30 cellular contexts compared by ENCODE assay signal in genomic region chr16:71889147-71889546, GRCh38.
"Had no signal": no experiment of that assay in that cellular context is flagged by ENCODE, and none has a peak within 500 bp of the region (broad histone marks: within the 10 kb centered on the region; RNA-seq: fewer than 3 reads in every experiment).

No MANE protein-coding gene starts in this region.

- DNase-seq: naive thymus-derived CD8-positive, alpha-beta T cell; nephron progenitor cell; occipital lobe; ovary; posterior cingulate gyrus; psoas muscle; right cardiac atrium; right lobe of liver; sigmoid colon; small intestine; spleen; stimulated activated CD4-positive, alpha-beta T cell treated with anti-CD3 and anti-CD28 coated beads, Interleukin-12 subunit alpha, Interleukin-12 subunit beta, amount 100 ng/mL, for 4 hours; stimulated activated CD4-positive, alpha-beta T cell treated with anti-CD3 and anti-CD28 coated beads, Interleukin-1b, Interleukin-23, amount 100 ng/mL, for 48 hours; stimulated activated CD4-positive, alpha-beta T cell treated with anti-CD3 and anti-CD28 coated beads, Interleukin-4, amount 100 ng/mL, for 1 hour; stimulated activated CD4-positive, alpha-beta T cell treated with anti-CD3 and anti-CD28 coated beads, Interleukin-4, amount 100 ng/mL, for 4 hours; stimulated activated CD8-positive, alpha-beta memory T cell treated with anti-CD3 and anti-CD28 coated beads, Interleukin-4, amount 100 ng/mL, for 48 hours; stimulated activated naive CD4-positive, alpha-beta T cell; stimulated activated naive CD8-positive, alpha-beta T cell treated with anti-CD3 and anti-CD28 coated beads, Interleukin-15, amount 100 ng/mL, for 72 hours; stimulated activated naive CD8-positive, alpha-beta T cell treated with anti-CD3 and anti-CD28 coated beads, Interleukin-15, Interleukin-2, amounts not matched to agents 100 U/mL and 50 U/mL, for 24 hours; substantia nigra; testis; tibial artery; transverse colon; upper lobe of right lung; uterus had no signal

- H3K27ac ChIP-seq: neural progenitor cell, ovary, parathyroid adenoma, psoas muscle, right lobe of liver, sigmoid colon, spleen, suprapubic skin, testis, tibial artery, transverse colon, upper lobe of right lung, uterus had no signal

- H3K4me3 ChIP-seq: neural progenitor cell, ovary, psoas muscle, right lobe of liver, sigmoid colon, spleen, suprapubic skin, testis, tibial artery, transverse colon, upper lobe of right lung, uterus had no signal

- H3K36me3 ChIP-seq: neural progenitor cell, ovary, right lobe of liver, sigmoid colon, spleen, suprapubic skin, tibial artery, transverse colon, upper lobe of right lung, uterus had no signal

- ATAC-seq: naive thymus-derived CD8-positive, alpha-beta T cell; natural killer cell treated with Interleukin-12 subunit alpha and Interleukin-12 subunit beta and Interleukin-15 and Interleukin-18, amount 100 ng/mL, for 72 hours; psoas muscle; right cardiac atrium; right lobe of liver; stimulated activated memory B cell treated with anti-CD40 and anti-IgM and Interleukin-4, amounts not matched to agents 10 μg/mL and 1 μg/mL and 100 μg/mL, for 72 hours; stimulated activated naive CD8-positive, alpha-beta T cell treated with anti-CD3 and anti-CD28 coated beads, Interleukin-15, amount 100 ng/mL, for 72 hours; stimulated activated naive CD8-positive, alpha-beta T cell treated with anti-CD3 and anti-CD28 coated beads, Interleukin-15, Interleukin-2, amounts not matched to agents 100 U/mL and 50 U/mL, for 24 hours; upper lobe of right lung had no signal

- FAIRE-seq: small intestine had no signal

- H3K9ac ChIP-seq: neural progenitor cell, parathyroid adenoma had no signal

- H3K9me3 ChIP-seq: ovary, psoas muscle, right lobe of liver, sigmoid colon, spleen, suprapubic skin, testis, tibial artery, transverse colon, upper lobe of right lung, uterus had no signal

- H3K27me3 ChIP-seq: ovary, right lobe of liver, sigmoid colon, spleen, suprapubic skin, testis, tibial artery, transverse colon, upper lobe of right lung, uterus had no signal

- H3K4me1 ChIP-seq: parathyroid adenoma, testis, uterus had no signal
